Comparison of ENCODE assay signal across 12 cellular contexts in genomic region chr2:174333502-174334277, GRCh38. TPM values are rescaled to one million over a fixed set of nuclear protein-coding genes. Genes with fewer than 3 reads are reported as not detected.
DNase-seq lines count a peak whose midpoint lies in the region; ATAC-seq, FAIRE-seq and TF ChIP-seq lines count a peak whose summit lies in the region.
"Had no signal": no experiment of that assay in that cellular context is flagged by ENCODE, and none has a peak within 500 bp of the region (broad histone marks: within the 10 kb centered on the region; RNA-seq: fewer than 3 reads in every experiment).

No MANE protein-coding gene starts in this region.

- intact Hi-C loops in CD14-positive monocyte (cut with micrococcal nuclease) (loop anchor here in 1 of 2 donors (10.0 kb wide), 1 partner anchor 1761 kb away; the partner anchor contains the start of genes HOXD12 and HOXD13), HepG2 (cut with micrococcal nuclease; ENCODE audit: unreplicated experiment) (loop anchor here (1.0 to 5.0 kb wide), 2 partner anchors 86 to 262 kb away; partner anchors contain the start of gene OLA1), cardiac septum (cut with DNase I) (loop anchor here (2.0 kb wide), 1 partner anchor 85 kb away; the partner anchor contains the start of gene OLA1)

- TF ChIP-seq RAD21 in HepG2 (CRISPR knock-in tag; IDR thresholded peaks at IDR 0.05): no peak

- H3K27me3 ChIP-seq in HepG2 (ENCODE audit: control insufficient read depth in 1 of 2, insufficient read depth in 2 of 2, low read length in 2 of 2): peaks cover 18 to 89% of the 10 kb centered on the region in 2 experiments

- ATAC-seq in activated T-cell treated with anti-CD3 and anti-CD28 coated beads, Interleukin-2, amount 50 U/mL, for 72 hours (replicated peaks in 1 of 2): peak in 1 of 2 donors; percentile 12
- peak; percentile 11 for ATAC-seq in HepG2

- no peak overlapping the region for H2AFZ ChIP-seq in HepG2 (ENCODE audit: low read length)

- H3K79me2 ChIP-seq in HepG2 (ENCODE audit: insufficient read depth, low read length): no peaks in the 10 kb centered on the region

- BruUV-seq in HepG2 (replicated peaks; lab: Mats Ljungman, UMichigan): no TSS peak

- H3K27ac Mint-ChIP-seq in CD14-positive monocyte: peak overlapping the region in 1 of 7 donors; percentile 58
- no peak overlapping the region for H3K27ac Mint-ChIP-seq in activated T-cell treated with anti-CD3 and anti-CD28 coated beads, Interleukin-2, amount 50 U/mL, for 72 hours

- TF ChIP-seq EP300 in HepG2 (IDR thresholded peaks at IDR 0.05; ENCODE audit: low read depth in 2 of 2, low read length in 2 of 2) (no peak), HepG2 (CRISPR knock-in tag; IDR thresholded peaks at IDR 0.05; ENCODE audit: borderline replicate concordance) (no peak)

- no peak overlapping the region for H3K27ac ChIP-seq in HepG2 (ENCODE audit: extremely low read length, insufficient read depth, low read length)
- H3K27ac ChIP-seq: HL-60 had no signal

- no peak for FAIRE-seq in HepG2 (lab: Jason Lieb, UNC)

- WGBS in HepG2 (ENCODE audit: low lambda C conversion rate): 5% methylated on average over 35 of the region's 38 CpGs

- peaks cover 3% of the 10 kb centered on the region; the same call in 1 of the 2 replicates for H4K20me1 ChIP-seq in HepG2 (ENCODE audit: insufficient read depth, low read length)

- H3K36me3 Mint-ChIP-seq in CD14-positive monocyte: peaks cover 5 to 23% of the 10 kb centered on the region in 2 donors
- peaks cover 0 to 2% of the 10 kb centered on the region in 2 donors for H3K36me3 Mint-ChIP-seq in activated T-cell treated with anti-CD3 and anti-CD28 coated beads, Interleukin-2, amount 50 U/mL, for 72 hours (ENCODE audit: insufficient read depth in 2 of 2)

- no peak overlapping the region for H3K9ac ChIP-seq in HepG2 (ENCODE audit: insufficient read depth, low read depth, low read length)

- peak overlapping the region; percentile 67 to 89 for H3K4me3 Mint-ChIP-seq in CD14-positive monocyte
- peak overlapping the region; percentile 78 to 80 for H3K4me3 Mint-ChIP-seq in activated T-cell treated with anti-CD3 and anti-CD28 coated beads, Interleukin-2, amount 50 U/mL, for 72 hours

- CTCF ChIA-PET in HepG2 (lab: Yijun Ruan, JAX; ENCODE audit: low intra/inter-chr PET ratio, low total read pairs): no interaction called here

- peak overlapping the region; percentile 35 to 72 (median 63) for H3K4me3 ChIP-seq in HepG2 (replicated peaks in 1 of 3; ENCODE audit: insufficient read depth in 1 of 3, low read depth in 2 of 3, low read length in 3 of 3)

- in situ Hi-C loops in HepG2 (cut with HindIII; ENCODE audit: extremely low pct_ligation_motif_present, low pct_unique_long_range_greater_than_20kb) (loop anchor here (5.0 kb wide), 1 partner anchor 86 kb away; the partner anchor contains the start of gene OLA1), KBM-7 (cut with MboI; ENCODE audit: low pct_unique_long_range_greater_than_20kb, low sequenced_read_pairs) (no loop called here)

- no peaks in the 10 kb centered on the region for H3K36me3 ChIP-seq in HepG2 (replicated peaks in 1 of 2; ENCODE audit: control insufficient read depth in 1 of 2, insufficient read depth in 2 of 2, low read length in 2 of 2)

- TF ChIP-seq CTCF in CD14-positive monocyte (IDR thresholded peaks at IDR 0.05) (no peak), GM20000 (IDR thresholded peaks at IDR 0.05; ENCODE audit: extremely low read depth, missing control alignments) (no peak), HepG2 (CRISPR knock-in tag; IDR thresholded peaks at IDR 0.05) (no peak)

- H3K9me3 Mint-ChIP-seq in CD14-positive monocyte: peaks cover 0 to 42% (median 23%) of the 10 kb centered on the region in 7 donors
- H3K9me3 Mint-ChIP-seq in activated T-cell treated with anti-CD3 and anti-CD28 coated beads, Interleukin-2, amount 50 U/mL, for 72 hours: no peaks in the 10 kb centered on the region

- POLR2A ChIA-PET in HepG2 (lab: Yijun Ruan, JAX): interaction anchor here (1.2 kb wide), 1 partner anchor 62 kb away, joined by 3 read pairs; the partner anchor contains the start of gene SCRN3

- peak overlapping the region; percentile 98 for H3K4me2 ChIP-seq in HepG2 (ENCODE audit: low read depth, low read length)

- DNase-seq in CD14-positive monocyte (ENCODE audit: low spot score) (no peak), GM20000 (ENCODE audit: low spot score) (peak; percentile 41), HepG2 (ENCODE audit: low spot score) (no peak), dermis blood vessel endothelial cell (no peak), cardiac septum (ENCODE audit: low spot score) (no peak), C1 segment of cervical spinal cord (lab: John Stamatoyannopoulos, UW) (no peak), KBM-7 (no peak)
- peak; percentile 26 to 42 for DNase-seq in activated T-cell treated with anti-CD3 and anti-CD28 coated beads, Interleukin-2, amount 50 U/mL, for 72 hours
- DNase-seq: DMS153, NCI-H226 had no signal

- no peaks in the 10 kb centered on the region for H3K9me3 ChIP-seq in HepG2 (ENCODE audit: low read length)

- peaks cover 85 to 100% (median 91%) of the 10 kb centered on the region in 3 donors for H3K27me3 Mint-ChIP-seq in CD14-positive monocyte (ENCODE audit: low read depth in 3 of 3)
- peaks cover 77% of the 10 kb centered on the region for H3K27me3 Mint-ChIP-seq in activated T-cell treated with anti-CD3 and anti-CD28 coated beads, Interleukin-2, amount 50 U/mL, for 72 hours (ENCODE audit: low read depth)

- no peak for TF ChIP-seq POLR2A in HepG2 (IDR thresholded peaks at IDR 0.05; ENCODE audit: insufficient read depth in 1 of 2, low read depth in 2 of 2, low read length in 2 of 2)

- H3K4me1 ChIP-seq in HepG2 (ENCODE audit: insufficient read depth, low read length): peaks cover 56% of the 10 kb centered on the region

- peaks cover 58% of the 10 kb centered on the region for H3K4me1 Mint-ChIP-seq in CD14-positive monocyte
- H3K4me1 Mint-ChIP-seq in activated T-cell treated with anti-CD3 and anti-CD28 coated beads, Interleukin-2, amount 50 U/mL, for 72 hours (ENCODE audit: low read depth): peaks cover 36% of the 10 kb centered on the region

TF ChIP-seq in HepG2, 621 proteins besides CTCF, POLR2A, EP300 and RAD21 (continues in another document):
- no peak for TF ChIP-seq ZNF747 (CRISPR knock-in tag; IDR thresholded peaks at IDR 0.05; ENCODE audit: borderline replicate concordance)
- peak; percentile 30; the same call in 1 of the 2 replicates for TF ChIP-seq HDAC1 (CRISPR knock-in tag; IDR thresholded peaks at IDR 0.05)
- no peak for TF ChIP-seq ZNF558 (CRISPR knock-in tag; IDR thresholded peaks at IDR 0.05; ENCODE audit: borderline replicate concordance)
- TF ChIP-seq FOXA1 (IDR thresholded peaks at IDR 0.05): no peak
- peak; percentile 38; the same call in 1 of the 2 replicates for TF ChIP-seq FOXA1 (CRISPR knock-in tag; IDR thresholded peaks at IDR 0.05)
- TF ChIP-seq ZZZ3 (CRISPR knock-in tag; IDR thresholded peaks at IDR 0.05; ENCODE audit: borderline replicate concordance): 0 out of 2 replicates have a peak, but pooled peaks have one; percentile 30
- TF ChIP-seq CHD4 (IDR thresholded peaks at IDR 0.05; ENCODE audit: borderline replicate concordance, low read length): no peak

RNA-seq across cellular contexts. Expression of gene SP9, which starts 1.1 kb away (rescaled TPM):
- polyA plus RNA-seq in CD14-positive monocyte: not detected
- not detected for total RNA-seq in activated T-cell treated with anti-CD3 and anti-CD28 coated beads, Interleukin-2, amount 50 U/mL, for 72 hours
- not detected in 2 replicates for total RNA-seq in HepG2 (2016; rRNA removed; fragmentation: Illumina TruSeq; extraction: Trizol)
- not detected in 2 replicates for total RNA-seq in HepG2 (2016; cell fraction: cytosol; rRNA removed; fragmentation: Illumina TruSeq; extraction: Trizol; ENCODE audit: low read depth)
- not detected in 2 replicates for total RNA-seq in HepG2 (2016; cell fraction: insoluble cytoplasmic fraction; rRNA removed; fragmentation: Illumina TruSeq; extraction: Trizol)
- total RNA-seq in HepG2 (2016; cell fraction: membrane; rRNA removed; fragmentation: Illumina TruSeq; extraction: Trizol): not detected in 2 replicates
- total RNA-seq in HepG2 (2016; cell fraction: nucleus; rRNA removed; fragmentation: Illumina TruSeq; extraction: Trizol): not detected in 2 replicates
- polyA plus RNA-seq in HepG2 (2011; rRNA removed): not detected in 2 replicates
- polyA plus RNA-seq in HepG2 (2011; cell fraction: cytosol; rRNA removed): not detected in 2 replicates
- not detected in 2 replicates for polyA plus RNA-seq in HepG2 (2011; cell fraction: nucleus; rRNA removed)
- polyA plus RNA-seq in HepG2 (2012): 0.07 TPM in 1 of 2 replicates, not detected in the other
- polyA plus RNA-seq in HepG2 (2016; cell fraction: cytosol; fragmentation: Illumina TruSeq; extraction: Trizol; ENCODE audit: low read depth): not detected in 2 replicates
- polyA plus RNA-seq in HepG2 (2016; cell fraction: insoluble cytoplasmic fraction; fragmentation: Illumina TruSeq; extraction: Trizol; ENCODE audit: low read depth): not detected in 2 replicates
- not detected in 2 replicates for polyA plus RNA-seq in HepG2 (2016; cell fraction: membrane; fragmentation: Illumina TruSeq; extraction: Trizol; ENCODE audit: low read depth)
- not detected in 2 replicates for polyA plus RNA-seq in HepG2 (2016; cell fraction: nucleus; fragmentation: Illumina TruSeq; extraction: Trizol; ENCODE audit: insufficient read depth, low read depth)
- polyA minus RNA-seq in HepG2 (2011; rRNA and poly(A)+ RNA removed; ENCODE audit: low replicate concordance): not detected in 2 replicates
- not detected in 2 replicates for polyA minus RNA-seq in HepG2 (2011; cell fraction: cytosol; rRNA and poly(A)+ RNA removed)
- not detected in 2 replicates for polyA minus RNA-seq in HepG2 (2011; cell fraction: nucleus; rRNA and poly(A)+ RNA removed)
- total RNA-seq in dermis blood vessel endothelial cell: not detected in 2 replicates
- total RNA-seq in cardiac septum: not detected
- total RNA-seq: urinary bladder had no signal
- polyA plus RNA-seq: urinary bladder had no signal

Comparison
In these comparisons a context has a peak if more than half of its experiments do, and no peak if none do; other contexts are left out.
1. DNase-seq: peak in GM20000 (single experiment) and activated T-cell treated with anti-CD3 and anti-CD28 coated beads, Interleukin-2, amount 50 U/mL, for 72 hours (2 of 2); none in CD14-positive monocyte (single experiment), HepG2 (single experiment), dermis blood vessel endothelial cell (single experiment), cardiac septum (single experiment), C1 segment of cervical spinal cord (0 of 14) and KBM-7 (single experiment).